Comparison of ENCODE assay signal across 21 cellular contexts in the genomic region with DNA sequence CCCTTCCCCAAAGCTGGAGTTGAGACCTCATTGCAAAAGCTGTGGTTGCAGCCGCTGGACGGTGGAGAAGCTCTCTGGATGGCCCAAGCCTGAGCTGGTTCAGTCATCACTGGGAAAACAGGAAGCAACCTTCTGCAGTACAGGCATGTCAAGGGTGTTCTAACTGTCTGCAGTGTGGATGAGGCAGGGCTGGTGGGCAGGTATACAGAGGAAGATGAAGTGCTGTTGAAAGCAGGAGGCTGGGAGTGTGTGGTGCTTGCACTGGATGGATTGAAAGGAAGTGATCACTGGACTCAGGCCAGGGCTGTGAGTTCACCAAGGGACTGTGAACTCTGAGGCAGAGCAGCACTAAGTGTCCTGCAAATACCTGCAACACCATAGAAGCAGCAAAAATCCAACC.
DNase-seq lines count a peak whose midpoint lies in the region; ATAC-seq and TF ChIP-seq lines count a peak whose summit lies in the region.
"Had no signal": no experiment of that assay in that cellular context is flagged by ENCODE, and none has a peak within 500 bp of the region (broad histone marks: within the 10 kb centered on the region; RNA-seq: fewer than 3 reads in every experiment).

No MANE protein-coding gene starts in this region.

- H3T11ph ChIP-seq in H9 (ENCODE audit: low read length), result no peak overlapping the region

- H2AK5ac ChIP-seq in H9 (ENCODE audit: insufficient read length, low read length), result no peak overlapping the region

- no peak overlapping the region for H3K4me2 ChIP-seq in H9 (ENCODE audit: insufficient read depth, insufficient read length, low read length)

- intact Hi-C loops in CD14-positive monocyte (cut with micrococcal nuclease), result no loop called here

- H3K4me3 Mint-ChIP-seq in CD14-positive monocyte (no peak overlapping the region), mesothelial cell of epicardium (no peak overlapping the region), H9 (no peak overlapping the region)
- H3K4me3 Mint-ChIP-seq in stimulated activated effector memory CD8-positive, alpha-beta T cell treated with anti-CD3 and anti-CD28 coated beads, Interleukin-12 subunit alpha, Interleukin-12 subunit beta, amount 100 ng/mL, for 72 hours, result no peak overlapping the region
- H3K4me3 Mint-ChIP-seq: CD4-positive, alpha-beta T cell had no signal

- H3K4me1 ChIP-seq in H9 (ENCODE audit: insufficient read depth, low read length), result no peaks in the 10 kb centered on the region
- H3K4me1 ChIP-seq: Caco-2, Peyer's patch had no signal

- no peak overlapping the region for H2BK120ac ChIP-seq in H9 (ENCODE audit: low read depth, low read length, poor library complexity, severe bottlenecking)

- peak; percentile 52 for ATAC-seq in stimulated activated effector memory CD8-positive, alpha-beta T cell treated with anti-CD3 and anti-CD28 coated beads, Interleukin-12 subunit alpha, Interleukin-12 subunit beta, amount 100 ng/mL, for 72 hours
- ATAC-seq: K562, Right ventricle myocardium inferior had no signal

- no peak overlapping the region for H4K91ac ChIP-seq in H9 (ENCODE audit: insufficient read length, low read depth, low read length)

- H3K23ac ChIP-seq in H9 (ENCODE audit: insufficient read length, low read depth, low read length), result no peak overlapping the region

- WGBS in H9 (ENCODE audit: extremely low coverage, insufficient read length, low lambda C conversion rate), result no CpG with 5 or more reads among the region's 2 CpGs

- no peak overlapping the region for H3K9ac ChIP-seq in H9 (ENCODE audit: extremely low read depth, insufficient read length, low read length)

- no peaks in the 10 kb centered on the region for H3K79me2 ChIP-seq in H9 (ENCODE audit: insufficient read depth, low read length)

- no peak for TF ChIP-seq CTCF in CD14-positive monocyte (IDR thresholded peaks at IDR 0.05)
- no peak for TF ChIP-seq CTCF in NB4 (IDR thresholded peaks at IDR 0.05; ENCODE audit: low read depth, low read length)
- TF ChIP-seq CTCF in mesothelial cell of epicardium (IDR thresholded peaks at IDR 0.05; ENCODE audit: unreplicated experiment), result no peak
- TF ChIP-seq CTCF in H9 (conservative IDR thresholded peaks at IDR 0.05), result no peak

- TF ChIP-seq POLR2A in NB4 (IDR thresholded peaks at IDR 0.05; ENCODE audit: extremely low read depth, insufficient read length), result no peak

- H3K14ac ChIP-seq in H9 (ENCODE audit: insufficient read depth, low read length), result no peak overlapping the region

- no peaks in the 10 kb centered on the region; the same call in 1 of the 2 replicates for H3K27me3 ChIP-seq in H9 (ENCODE audit: insufficient read depth, low read length)
- H3K27me3 ChIP-seq: BE2C, Peyer's patch had no signal

- no peak overlapping the region for H3K4me3 ChIP-seq in NB4 (ENCODE audit: low read depth, low read length)
- H3K4me3 ChIP-seq: K562, Peyer's patch had no signal

- H3K9me3 ChIP-seq in H9 (ENCODE audit: control insufficient read depth, low read depth, low read length), result no peaks in the 10 kb centered on the region
- H3K9me3 ChIP-seq: BE2C, Caco-2, Peyer's patch had no signal

- H3K56ac ChIP-seq in H9 (ENCODE audit: insufficient read length, low read depth, low read length), result no peak overlapping the region

- no peaks in the 10 kb centered on the region for H3K79me1 ChIP-seq in H9 (ENCODE audit: insufficient read depth, low read depth, low read length, poor library complexity, severe bottlenecking)

- no peaks in the 10 kb centered on the region for H3K4me1 Mint-ChIP-seq in CD14-positive monocyte
- H3K4me1 Mint-ChIP-seq in mesothelial cell of epicardium, result peaks cover 40% of the 10 kb centered on the region
- no peaks in the 10 kb centered on the region for H3K4me1 Mint-ChIP-seq in stimulated activated effector memory CD8-positive, alpha-beta T cell treated with anti-CD3 and anti-CD28 coated beads, Interleukin-12 subunit alpha, Interleukin-12 subunit beta, amount 100 ng/mL, for 72 hours
- H3K4me1 Mint-ChIP-seq in H9, result peaks cover 0 to 2% of the 10 kb centered on the region in 2 experiments; a peak in 1 of 4 replicates

- no peak overlapping the region for H4K8ac ChIP-seq in H9 (replicated peaks; ENCODE audit: insufficient read length, low read depth, low read length)

- H3K9me3 Mint-ChIP-seq in CD14-positive monocyte (peaks cover 0 to 6% (median 3%) of the 10 kb centered on the region in 7 donors), mesothelial cell of epicardium (peaks cover 4% of the 10 kb centered on the region), H9 (no peaks in the 10 kb centered on the region)
- no peaks in the 10 kb centered on the region for H3K9me3 Mint-ChIP-seq in stimulated activated effector memory CD8-positive, alpha-beta T cell treated with anti-CD3 and anti-CD28 coated beads, Interleukin-12 subunit alpha, Interleukin-12 subunit beta, amount 100 ng/mL, for 72 hours
- H3K9me3 Mint-ChIP-seq: CD4-positive, alpha-beta T cell had no signal

- no peak overlapping the region for H2BK12ac ChIP-seq in H9 (ENCODE audit: insufficient read length, low read depth, low read length)

- H4K20me1 ChIP-seq in H9 (ENCODE audit: control insufficient read depth, insufficient read depth, insufficient read length), result no peaks in the 10 kb centered on the region

- peak overlapping the region in 1 of 7 donors; percentile 55 for H3K27ac Mint-ChIP-seq in CD14-positive monocyte
- H3K27ac Mint-ChIP-seq in mesothelial cell of epicardium, result peak overlapping the region; percentile 22
- H3K27ac Mint-ChIP-seq in stimulated activated effector memory CD8-positive, alpha-beta T cell treated with anti-CD3 and anti-CD28 coated beads, Interleukin-12 subunit alpha, Interleukin-12 subunit beta, amount 100 ng/mL, for 72 hours, result no peak overlapping the region
- peak overlapping the region in 1 of 3 experiments; percentile 71; a peak in 1 of 7 replicates for H3K27ac Mint-ChIP-seq in H9
- H3K27ac Mint-ChIP-seq: CD4-positive, alpha-beta T cell had no signal

- H3K18ac ChIP-seq in H9 (ENCODE audit: insufficient read length, low read depth, low read length), result no peak overlapping the region

- H3K23me2 ChIP-seq in H9 (ENCODE audit: insufficient read length, low read depth, low read length, poor library complexity, severe bottlenecking), result no peaks in the 10 kb centered on the region

- no peak overlapping the region for H3K4ac ChIP-seq in H9 (ENCODE audit: low read depth, low read length)

- H3K36me3 Mint-ChIP-seq in CD14-positive monocyte (no peaks in the 10 kb centered on the region), mesothelial cell of epicardium (no peaks in the 10 kb centered on the region), H9 (ENCODE audit: insufficient read depth in 1 of 3, low read depth in 3 of 3) (no peaks in the 10 kb centered on the region)
- H3K36me3 Mint-ChIP-seq in stimulated activated effector memory CD8-positive, alpha-beta T cell treated with anti-CD3 and anti-CD28 coated beads, Interleukin-12 subunit alpha, Interleukin-12 subunit beta, amount 100 ng/mL, for 72 hours, result no peaks in the 10 kb centered on the region

- DNase-seq in CD14-positive monocyte (ENCODE audit: low spot score) (peak; percentile 39), NB4 (ENCODE audit: low read depth) (peak; percentile 15), mesothelial cell of epicardium (ENCODE audit: low spot score in 2 of 2, unreplicated experiment in 2 of 2) (no peak), H9 (no peak), NCI-H82 treated with DMSO at 0.1 percent for 48 hours (lab: John Stamatoyannopoulos, UW; ENCODE audit: unreplicated experiment) (no peak)
- DNase-seq in stimulated activated effector memory CD8-positive, alpha-beta T cell treated with anti-CD3 and anti-CD28 coated beads, Interleukin-12 subunit alpha, Interleukin-12 subunit beta, amount 100 ng/mL, for 72 hours (ENCODE audit: low spot score in 2 of 2), result no peak
- no peak for DNase-seq in central memory CD4-positive, alpha-beta T cell
- DNase-seq: BE2C; Caco-2; CD4-positive, alpha-beta T cell; GF-D8; GOT3; NCI-H1092 treated with DMSO at 0.1 percent for 48 hours; NCI-H146; NCI-H2029 treated with DMSO at 0.1 percent for 48 hours; NCI-H2171; NCI-H446; NCI-H69; Peyer's patch had no signal

- no peak overlapping the region for H2BK15ac ChIP-seq in H9 (ENCODE audit: low read depth, low read length)

- H3K27me3 Mint-ChIP-seq in CD14-positive monocyte (ENCODE audit: low read depth in 3 of 3) (peaks cover 0 to 4% (median 1%) of the 10 kb centered on the region in 3 donors), mesothelial cell of epicardium (ENCODE audit: low read depth) (no peaks in the 10 kb centered on the region), H9 (ENCODE audit: low read depth) (no peaks in the 10 kb centered on the region)
- H3K27me3 Mint-ChIP-seq: CD4-positive, alpha-beta T cell had no signal

- H2BK20ac ChIP-seq in H9 (ENCODE audit: low read depth, low read length, poor library complexity, severe bottlenecking), result no peak overlapping the region

- no peak overlapping the region for H2AFZ ChIP-seq in H9 (ENCODE audit: low read length)

- H3K27ac ChIP-seq in H9 (ENCODE audit: insufficient read length, low read depth, low read length), result no peak overlapping the region
- H3K27ac ChIP-seq: Peyer's patch had no signal

- H4K5ac ChIP-seq in H9 (ENCODE audit: insufficient read length, low read depth, low read length), result no peak overlapping the region

- no peak overlapping the region for H2BK5ac ChIP-seq in H9 (ENCODE audit: insufficient read length, low read length)

Comparison
In these comparisons a context has a peak if more than half of its experiments do, and no peak if none do; other contexts are left out.
1. DNase-seq: peak in CD14-positive monocyte (single experiment) and NB4 (single experiment); none in mesothelial cell of epicardium (0 of 2), stimulated activated effector memory CD8-positive, alpha-beta T cell treated with anti-CD3 and anti-CD28 coated beads, Interleukin-12 subunit alpha, Interleukin-12 subunit beta, amount 100 ng/mL, for 72 hours (0 of 2), central memory CD4-positive, alpha-beta T cell (single experiment), H9 (single experiment) and NCI-H82 treated with DMSO at 0.1 percent for 48 hours (single experiment).